Comparison of ENCODE assay signal across 16 cellular contexts in genomic region chr12:106267535-106267934, GRCh38.
"Had no signal": no experiment of that assay in that cellular context is flagged by ENCODE, and none has a peak within 500 bp of the region (broad histone marks: within the 10 kb centered on the region; RNA-seq: fewer than 3 reads in every experiment).

No MANE protein-coding gene starts in this region.

- H3K27ac ChIP-seq: brain microvascular endothelial cell, right lobe of liver, transverse colon had no signal

- H3K4me1 Mint-ChIP-seq: activated naive CD4-positive, alpha-beta T cell treated with anti-CD3 and anti-CD28 coated beads, Interleukin-2, amount 50 U/mL, for 24 hours; immature natural killer cell; natural killer cell had no signal

- H3K4me3 ChIP-seq: mucosa of descending colon, right lobe of liver, transverse colon had no signal

- H3K36me3 Mint-ChIP-seq: activated naive CD4-positive, alpha-beta T cell treated with anti-CD3 and anti-CD28 coated beads, Interleukin-2, amount 50 U/mL, for 24 hours; immature natural killer cell; natural killer cell had no signal

- H3K27me3 ChIP-seq: brain microvascular endothelial cell, right lobe of liver, transverse colon had no signal

- ATAC-seq: esophagus mucosa, mucosa of descending colon, right lobe of liver had no signal

- H3K9me3 ChIP-seq: mucosa of descending colon, right lobe of liver, transverse colon had no signal

- H3K27me3 Mint-ChIP-seq: activated naive CD4-positive, alpha-beta T cell treated with anti-CD3 and anti-CD28 coated beads, Interleukin-2, amount 50 U/mL, for 24 hours; activated T-cell treated with anti-CD3 and anti-CD28 coated beads, Interleukin-2, amount 50 U/mL, for 24 hours had no signal

- H3K4me3 Mint-ChIP-seq: activated naive CD4-positive, alpha-beta T cell treated with anti-CD3 and anti-CD28 coated beads, Interleukin-2, amount 50 U/mL, for 24 hours; activated T-cell treated with anti-CD3 and anti-CD28 coated beads, Interleukin-2, amount 50 U/mL, for 24 hours; immature natural killer cell; natural killer cell had no signal

- H3K9me3 Mint-ChIP-seq: activated naive CD4-positive, alpha-beta T cell treated with anti-CD3 and anti-CD28 coated beads, Interleukin-2, amount 50 U/mL, for 24 hours; activated T-cell treated with anti-CD3 and anti-CD28 coated beads, Interleukin-2, amount 50 U/mL, for 24 hours; natural killer cell had no signal

- H3K36me3 ChIP-seq: brain microvascular endothelial cell, right lobe of liver, transverse colon had no signal

- DNase-seq: activated CD4-positive, alpha-beta T cell treated with anti-CD3 and anti-CD28 coated beads for 48 hours; activated effector memory CD4-positive, alpha-beta T cell treated with Interleukin-2 at 50 U/mL for 16 hours; activated T-cell treated with anti-CD3 and anti-CD28 coated beads, Interleukin-2, amount 50 U/mL, for 24 hours; brain microvascular endothelial cell; dermis blood vessel endothelial cell; foreskin fibroblast; immature natural killer cell; mucosa of descending colon; natural killer cell; right lobe of liver; stimulated activated CD4-positive, alpha-beta T cell treated with anti-CD3 and anti-CD28 coated beads, Interleukin-12 subunit alpha, Interleukin-12 subunit beta, amount 100 ng/mL, for 4 hours; stimulated activated naive CD4-positive, alpha-beta T cell; substantia nigra; transverse colon had no signal

- H3K4me1 ChIP-seq: transverse colon had no signal

- H3K27ac Mint-ChIP-seq: activated naive CD4-positive, alpha-beta T cell treated with anti-CD3 and anti-CD28 coated beads, Interleukin-2, amount 50 U/mL, for 24 hours; activated T-cell treated with anti-CD3 and anti-CD28 coated beads, Interleukin-2, amount 50 U/mL, for 24 hours; immature natural killer cell; natural killer cell had no signal
